ENCODE assay signal across 23 cellular contexts in the genomic region with DNA sequence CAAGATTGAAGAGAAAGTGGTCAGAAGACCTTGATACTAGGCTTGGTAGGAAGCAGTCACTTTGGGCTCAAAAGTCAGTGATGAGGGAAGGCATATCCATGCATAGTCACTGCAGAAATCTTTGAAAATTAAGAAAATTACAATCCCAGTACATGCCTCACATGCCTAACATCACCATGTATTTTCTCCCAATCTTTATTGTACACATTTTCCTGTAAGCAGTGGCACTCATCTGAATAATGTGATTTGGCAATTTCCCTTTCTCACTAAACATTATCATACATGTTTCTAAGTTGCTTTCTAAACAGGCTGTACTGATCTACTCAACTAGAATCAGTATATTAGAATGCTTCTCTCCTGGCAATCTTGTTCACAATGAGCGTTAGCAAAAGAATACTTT.
DNase-seq lines count a peak whose midpoint lies in the region; ATAC-seq and TF ChIP-seq lines count a peak whose summit lies in the region.
"Had no signal": no experiment of that assay in that cellular context is flagged by ENCODE, and none has a peak within 500 bp of the region (broad histone marks: within the 10 kb centered on the region; RNA-seq: fewer than 3 reads in every experiment).

No MANE protein-coding gene starts in this region.

- H3K79me2 ChIP-seq in SU-DHL-6 (ENCODE audit: insufficient read depth, low read length) (peaks cover 5% of the 10 kb centered on the region; the same call in 1 of the 2 replicates), mammary epithelial cell (ENCODE audit: insufficient read depth, low read length) (no peaks in the 10 kb centered on the region)

- H3K27me3 ChIP-seq in IMR-90 (ENCODE audit: control insufficient read depth, insufficient read depth, low read length) (no peaks in the 10 kb centered on the region), SU-DHL-6 (ENCODE audit: low read length) (no peaks in the 10 kb centered on the region), mammary epithelial cell (ENCODE audit: insufficient read depth, low read length) (no peaks in the 10 kb centered on the region)
- H3K27me3 ChIP-seq: MG63 had no signal

- peaks cover 0 to 14% of the 10 kb centered on the region in 2 experiments; a peak in 1 of 4 replicates for H3K79me1 ChIP-seq in IMR-90 (ENCODE audit: low read depth in 1 of 2, low read length in 2 of 2)

- peak overlapping the region; percentile 40; the same call in 1 of the 2 replicates for H4K5ac ChIP-seq in IMR-90 (ENCODE audit: low read depth, low read length)

- no TSS peak for BruUV-seq in IMR-90 (replicated peaks; lab: Mats Ljungman, UMichigan)
- no TSS peak for BruUV-seq in mammary epithelial cell (replicated peaks; lab: Mats Ljungman, UMichigan)

- peak overlapping the region; percentile 29 for H4K91ac ChIP-seq in IMR-90 (ENCODE audit: insufficient read depth, low read depth, low read length)

- H3K23ac ChIP-seq in IMR-90 (ENCODE audit: low read depth, low read length): no peak overlapping the region

- no peak for TF ChIP-seq POLR2A in IMR-90 (IDR thresholded peaks at IDR 0.05; ENCODE audit: low read depth, low read length)

- no peak overlapping the region for H3K4me2 ChIP-seq in IMR-90 (ENCODE audit: low read depth, low read length)
- H3K4me2 ChIP-seq in SU-DHL-6 (ENCODE audit: low read depth, low read length, poor library complexity, severe bottlenecking): peak overlapping the region; percentile 87
- no peak overlapping the region for H3K4me2 ChIP-seq in mammary epithelial cell (ENCODE audit: insufficient read depth, low read depth, low read length)
- H3K4me2 ChIP-seq: SK-N-SH had no signal

- TF ChIP-seq CTCF in AG10803 (conservative IDR thresholded peaks at IDR 0.05; ENCODE audit: low read length) (no peak), IMR-90 (conservative IDR thresholded peaks at IDR 0.05; ENCODE audit: low read depth, low read length) (no peak), SU-DHL-6 (IDR thresholded peaks at IDR 0.05; ENCODE audit: insufficient read depth, low read length, poor library complexity, severe bottlenecking) (no peak), fibroblast of pulmonary artery (IDR thresholded peaks at IDR 0.05; ENCODE audit: low read length, missing control alignments) (no peak), mammary epithelial cell (conservative IDR thresholded peaks at IDR 0.05 in 1 of 2, IDR thresholded peaks at IDR 0.05 in 1 of 2; ENCODE audit: extremely low read depth in 1 of 2, insufficient read depth in 1 of 2, low read depth in 1 of 2, low read length in 2 of 2) (no peak)

- H3K4me1 ChIP-seq in IMR-90 (ENCODE audit: control insufficient read depth, insufficient read depth, low read length) (peaks cover 20% of the 10 kb centered on the region), mammary epithelial cell (ENCODE audit: insufficient read depth, low read length) (peaks cover 35% of the 10 kb centered on the region)
- H3K4me1 ChIP-seq: Caco-2 had no signal

- H3K9me3 ChIP-seq in IMR-90 (ENCODE audit: control insufficient read depth, insufficient read depth, low read length): peaks cover 3% of the 10 kb centered on the region; the same call in 1 of the 2 replicates
- no peaks in the 10 kb centered on the region for H3K9me3 ChIP-seq in SU-DHL-6 (ENCODE audit: insufficient read depth, low read length)
- H3K9me3 ChIP-seq in mammary epithelial cell (replicated peaks; ENCODE audit: insufficient read depth, low read length): no peaks in the 10 kb centered on the region
- H3K9me3 ChIP-seq: Caco-2, MG63, SK-N-SH had no signal

- H2AFZ ChIP-seq in IMR-90 (replicated peaks; ENCODE audit: low read length, poor library complexity) (no peak overlapping the region), SU-DHL-6 (ENCODE audit: low read depth, low read length, severe bottlenecking) (peak overlapping the region; percentile 2), mammary epithelial cell (ENCODE audit: low read depth, low read length) (no peak overlapping the region)

- POLR2A ChIA-PET in IMR-90 (lab: Charles Lee; ENCODE audit: unreplicated experiment): no interaction called here

- peak overlapping the region; percentile 38 to 53 for H4K8ac ChIP-seq in IMR-90 (ENCODE audit: low read depth in 2 of 2, low read length in 2 of 2)

- no peak for TF ChIP-seq RAD21 in IMR-90 (IDR thresholded peaks at IDR 0.05; ENCODE audit: low read length)

- dilution Hi-C loops in IMR-90 (cut with HindIII; ENCODE audit: low sequenced_read_pairs, unreplicated experiment) (no loop called here), mammary epithelial cell (cut with HindIII; ENCODE audit: low sequenced_read_pairs) (no loop called here)

- H3K27ac ChIP-seq in IMR-90 (ENCODE audit: insufficient read depth, low read length) (no peak overlapping the region), SU-DHL-6 (ENCODE audit: low read depth, low read length) (peak overlapping the region; percentile 87), mammary epithelial cell (ENCODE audit: insufficient read depth, low read depth, low read length) (no peak overlapping the region)

- CTCF ChIA-PET in IMR-90 (lab: Yijun Ruan, JAX): interaction anchor here (0.6 kb wide), 1 partner anchor 10 kb away, joined by 3 read pairs; no protein-coding TSS in a partner anchor
- CTCF ChIA-PET in mammary epithelial cell (lab: Charles Lee; ENCODE audit: low non-redundant PET): no interaction called here

- 0 out of 2 replicates have a peak overlapping the region, but pooled peaks have one; percentile 7 for H3K56ac ChIP-seq in IMR-90 (ENCODE audit: extremely low read depth, insufficient read depth, low read length)

- peak overlapping the region; percentile 81; the same call in 1 of the 2 replicates for H2AK5ac ChIP-seq in IMR-90 (ENCODE audit: low read depth, low read length)

- H2BK20ac ChIP-seq in IMR-90 (ENCODE audit: low read depth, low read length): peak overlapping the region; percentile 99

- H3F3A ChIP-seq in SU-DHL-6 (ENCODE audit: insufficient read depth): peaks cover 17% of the 10 kb centered on the region

- intact Hi-C loops in IMR-90 (cut with micrococcal nuclease) (loop anchor here (5.0 kb wide), 1 partner anchor 39 kb away; no protein-coding TSS in a partner anchor), mammary epithelial cell (cut with micrococcal nuclease) (loop anchor here (5.0 kb wide), 1 partner anchor 221 kb away; no protein-coding TSS in a partner anchor)

- H3K9me1 ChIP-seq in IMR-90 (ENCODE audit: insufficient read depth, low read length): peaks cover 8% of the 10 kb centered on the region

- H3K4me3 ChIP-seq in AG10803 (ENCODE audit: low read length) (no peak overlapping the region), IMR-90 (ENCODE audit: insufficient read depth, low read depth, low read length) (no peak overlapping the region), SU-DHL-6 (ENCODE audit: insufficient read depth, low read length, poor library complexity, severe bottlenecking) (peak overlapping the region; percentile 54), fibroblast of pulmonary artery (replicated peaks; ENCODE audit: low read depth, low read length) (no peak overlapping the region), mammary epithelial cell (replicated peaks in 1 of 3; ENCODE audit: insufficient read depth in 1 of 3, low read depth in 2 of 3, low read length in 3 of 3) (no peak overlapping the region)
- H3K4me3 ChIP-seq: K562, MG63 had no signal

- WGBS in IMR-90 (ENCODE audit: extremely low coverage in 2 of 2, insufficient read length in 1 of 2), 2 experiments: no CpG with 5 or more reads among the region's 1 CpG
- 100% methylated on average over 1 of the region's 1 CpG for WGBS in mammary epithelial cell (ENCODE audit: low coverage, missing lambda C conversion rate)

- H2BK15ac ChIP-seq in IMR-90 (ENCODE audit: low read depth, low read length): peak overlapping the region; percentile 88; the same call in 1 of the 3 replicates

- DNase-seq in AG10803 (ENCODE audit: low read depth): peak; percentile 52
- DNase-seq in IMR-90: peak; percentile 54
- peak; percentile 54 for DNase-seq in fibroblast of pulmonary artery (ENCODE audit: low read depth)
- DNase-seq in DMS79 treated with DMSO at 0.1 percent for 48 hours (lab: John Stamatoyannopoulos, UW): no peak
- DNase-seq in dermis blood vessel endothelial cell: no peak
- DNase-seq in mammary epithelial cell: no peak
- DNase-seq: C1 segment of cervical spinal cord; Caco-2; H7; MG63; NCI-H1105 treated with DMSO at 0.1 percent for 48 hours; NCI-H146; NCI-H1930; NCI-H2107; NCI-H446 treated with DMSO at 0.1 percent for 48 hours; NCI-H526; NK-92 treated with Interleukin-12 subunit alpha and Interleukin-12 subunit beta, amount 100 ng/mL, for 24 hours; SK-N-SH had no signal

- peak overlapping the region; percentile 69 for H3K14ac ChIP-seq in IMR-90 (replicated peaks; ENCODE audit: low read depth, low read length)

- H4K20me1 ChIP-seq in IMR-90 (ENCODE audit: insufficient read depth, low read length) (no peaks in the 10 kb centered on the region), SU-DHL-6 (ENCODE audit: low read depth, low read length) (no peaks in the 10 kb centered on the region), mammary epithelial cell (ENCODE audit: insufficient read depth, low read length) (no peaks in the 10 kb centered on the region)

- ATAC-seq in IMR-90 (ENCODE audit: low read depth) (0 out of 2 replicates have a peak, but pooled peaks have one; percentile 5), HG03097 (IDR thresholded peaks at IDR 0.05; ENCODE audit: low FRiP score, unreplicated experiment) (no peak)
- ATAC-seq: CD8-positive, alpha-beta T cell; HepG2; K562 had no signal

- H3K36me3 ChIP-seq in IMR-90 (ENCODE audit: control insufficient read depth, insufficient read depth, low read length) (no peaks in the 10 kb centered on the region), SU-DHL-6 (ENCODE audit: low read length) (no peaks in the 10 kb centered on the region), mammary epithelial cell (ENCODE audit: insufficient read depth, low read length) (no peaks in the 10 kb centered on the region)
- H3K36me3 ChIP-seq: MG63 had no signal

- H2AK9ac ChIP-seq in IMR-90 (replicated peaks; ENCODE audit: low read depth, low read length, poor library complexity): no peak overlapping the region

- H3K18ac ChIP-seq in IMR-90 (ENCODE audit: low read depth, low read length): peak overlapping the region; percentile 69; the same call in 1 of the 2 replicates

- in situ Hi-C loops in IMR-90 (cut with MboI; ENCODE audit: low sequenced_read_pairs) (no loop called here), mammary epithelial cell (cut with MboI; ENCODE audit: low sequenced_read_pairs in 2 of 2) (no loop called here)

- H2BK5ac ChIP-seq in IMR-90 (ENCODE audit: low read depth, low read length, poor library complexity, severe bottlenecking): peak overlapping the region; percentile 12

- H3K9me2 ChIP-seq in SU-DHL-6 (replicated peaks; ENCODE audit: insufficient read depth, low read length): no peaks in the 10 kb centered on the region
- H3K9me2 ChIP-seq: SK-N-SH had no signal

- H3K4ac ChIP-seq in IMR-90 (ENCODE audit: low read depth, low read length): peak overlapping the region; percentile 69; the same call in 1 of the 2 replicates

- peak overlapping the region; percentile 99; the same call in 1 of the 2 replicates for H2BK120ac ChIP-seq in IMR-90 (ENCODE audit: low read depth, low read length)

- no peak overlapping the region for H3K9ac ChIP-seq in IMR-90 (ENCODE audit: low read depth, low read length)
- peak overlapping the region; percentile 59 for H3K9ac ChIP-seq in SU-DHL-6 (ENCODE audit: low read length)
- no peak overlapping the region for H3K9ac ChIP-seq in mammary epithelial cell (ENCODE audit: insufficient read depth, low read length)
- H3K9ac ChIP-seq: SK-N-SH had no signal

Comparison
In these comparisons a context has a peak if more than half of its experiments do, and no peak if none do; other contexts are left out.
1. DNase-seq: peak in AG10803 (single experiment), IMR-90 (single experiment) and fibroblast of pulmonary artery (single experiment); none in DMS79 treated with DMSO at 0.1 percent for 48 hours (single experiment), dermis blood vessel endothelial cell (single experiment) and mammary epithelial cell (single experiment).